In genomic region chr1:30538906-30539855, GRCh38 we compare ENCODE assay signal across 15 cellular contexts.
DNase-seq lines count a peak whose midpoint lies in the region; ATAC-seq and TF ChIP-seq lines count a peak whose summit lies in the region.
"Had no signal": no experiment of that assay in that cellular context is flagged by ENCODE, and none has a peak within 500 bp of the region (broad histone marks: within the 10 kb centered on the region; RNA-seq: fewer than 3 reads in every experiment).

No MANE protein-coding gene starts in this region.

- POLR2A ChIA-PET in activated CD4-positive, alpha-beta memory T cell treated with anti-CD3 and anti-CD28 coated beads, Interleukin-2, amount 10 ng/mL, durations not matched to agents 7 days and 5 days (lab: Charles Lee): no interaction called here
- POLR2A ChIA-PET in activated CD4-positive, alpha-beta memory T cell treated with anti-CD3 and anti-CD28 coated beads for 36 hours (lab: Charles Lee): no interaction called here
- POLR2A ChIA-PET in CD8-positive, alpha-beta memory T cell (lab: Charles Lee): no interaction called here
- POLR2A ChIA-PET in CD4-positive, alpha-beta memory T cell (lab: Charles Lee; ENCODE audit: partially characterized antibody): no interaction called here

- H3K27ac Mint-ChIP-seq in activated CD4-positive, alpha-beta memory T cell treated with anti-CD3 and anti-CD28 coated beads, Interleukin-2, amount 10 ng/mL, durations not matched to agents 7 days and 5 days: no peak overlapping the region
- no peak overlapping the region for H3K27ac Mint-ChIP-seq in activated CD4-positive, alpha-beta memory T cell treated with anti-CD3 and anti-CD28 coated beads for 36 hours
- H3K27ac Mint-ChIP-seq in GM23338 (no peak overlapping the region), osteocyte (ENCODE audit: unreplicated experiment) (no peak overlapping the region)
- no peak overlapping the region for H3K27ac Mint-ChIP-seq in CD8-positive, alpha-beta memory T cell
- no peak overlapping the region for H3K27ac Mint-ChIP-seq in CD4-positive, alpha-beta memory T cell
- H3K27ac Mint-ChIP-seq: CD4-positive, CD25-positive, alpha-beta regulatory T cell; HFFc6 had no signal

- H3K27ac ChIP-seq in GM23338 (ENCODE audit: low read depth): no peak overlapping the region
- no peak overlapping the region for H3K27ac ChIP-seq in CD8-positive, alpha-beta memory T cell (ENCODE audit: low read depth, low read length)
- no peak overlapping the region for H3K27ac ChIP-seq in CD4-positive, alpha-beta memory T cell (ENCODE audit: low read depth, low read length)
- H3K27ac ChIP-seq: BLaER1 treated with 17β-estradiol and CSF1 and Interleukin-3, amounts not matched to agents 10 nM and 100 nM had no signal

- H2AFZ ChIP-seq in GM23338: no peak overlapping the region

- no peak overlapping the region for H3K4me2 ChIP-seq in GM23338
- H3K4me2 ChIP-seq: BLaER1 treated with 17β-estradiol and CSF1 and Interleukin-3, amounts not matched to agents 10 nM and 100 nM had no signal

- TF ChIP-seq CTCF in GM23338 (conservative IDR thresholded peaks at IDR 0.05; ENCODE audit: low read depth in 2 of 2): no peak
- no peak for TF ChIP-seq CTCF in osteocyte (IDR thresholded peaks at IDR 0.05)

- H3K4me1 Mint-ChIP-seq in activated CD4-positive, alpha-beta memory T cell treated with anti-CD3 and anti-CD28 coated beads, Interleukin-2, amount 10 ng/mL, durations not matched to agents 7 days and 5 days: no peaks in the 10 kb centered on the region
- no peaks in the 10 kb centered on the region for H3K4me1 Mint-ChIP-seq in activated CD4-positive, alpha-beta memory T cell treated with anti-CD3 and anti-CD28 coated beads for 36 hours (ENCODE audit: low read depth)
- H3K4me1 Mint-ChIP-seq in GM23338 (0 out of 3 replicates have a peak, but pooled peaks cover 4% of the 10 kb centered on the region), osteocyte (ENCODE audit: unreplicated experiment) (no peaks in the 10 kb centered on the region)
- no peaks in the 10 kb centered on the region for H3K4me1 Mint-ChIP-seq in CD8-positive, alpha-beta memory T cell
- no peaks in the 10 kb centered on the region for H3K4me1 Mint-ChIP-seq in CD4-positive, alpha-beta memory T cell
- H3K4me1 Mint-ChIP-seq: CD4-positive, CD25-positive, alpha-beta regulatory T cell had no signal

- H3K9me3 Mint-ChIP-seq in activated CD4-positive, alpha-beta memory T cell treated with anti-CD3 and anti-CD28 coated beads, Interleukin-2, amount 10 ng/mL, durations not matched to agents 7 days and 5 days: no peaks in the 10 kb centered on the region
- no peaks in the 10 kb centered on the region for H3K9me3 Mint-ChIP-seq in activated CD4-positive, alpha-beta memory T cell treated with anti-CD3 and anti-CD28 coated beads for 36 hours
- H3K9me3 Mint-ChIP-seq in GM23338 (peaks cover 13% of the 10 kb centered on the region), osteocyte (ENCODE audit: unreplicated experiment) (no peaks in the 10 kb centered on the region)
- peaks cover 0 to 2% (median 0%) of the 10 kb centered on the region in 5 donors for H3K9me3 Mint-ChIP-seq in CD8-positive, alpha-beta memory T cell
- peaks cover 0 to 1% (median 0%) of the 10 kb centered on the region in 8 donors for H3K9me3 Mint-ChIP-seq in CD4-positive, alpha-beta memory T cell

- H3K36me3 ChIP-seq in GM23338 (ENCODE audit: insufficient read depth): no peaks in the 10 kb centered on the region
- no peaks in the 10 kb centered on the region for H3K36me3 ChIP-seq in CD8-positive, alpha-beta memory T cell (ENCODE audit: insufficient read depth, low read length)
- no peaks in the 10 kb centered on the region for H3K36me3 ChIP-seq in CD4-positive, alpha-beta memory T cell (ENCODE audit: insufficient read depth, low read length)
- H3K36me3 ChIP-seq: BLaER1 treated with 17β-estradiol and CSF1 and Interleukin-3, amounts not matched to agents 10 nM and 100 nM; HAP-1 had no signal

- peak; percentile 10 for DNase-seq in activated CD4-positive, alpha-beta memory T cell treated with anti-CD3 and anti-CD28 coated beads, Interleukin-2, amount 10 ng/mL, durations not matched to agents 7 days and 5 days
- no peak for DNase-seq in activated CD4-positive, alpha-beta memory T cell treated with anti-CD3 and anti-CD28 coated beads for 36 hours
- no peak for DNase-seq in GM23338 (ENCODE audit: low spot score)
- DNase-seq in islet precursor cell: peak; percentile 40
- peak; percentile 76 for DNase-seq in osteocyte (ENCODE audit: extremely low spot score, unreplicated experiment)
- DNase-seq in left cardiac atrium: no peak
- DNase-seq in CD8-positive, alpha-beta memory T cell: no peak
- no peak for DNase-seq in CD4-positive, alpha-beta memory T cell
- DNase-seq: 8988T; CD4-positive, CD25-positive, alpha-beta regulatory T cell; DMS79; HFFc6 had no signal

- H3K4me3 ChIP-seq in GM23338: no peak overlapping the region
- no peak overlapping the region for H3K4me3 ChIP-seq in CD8-positive, alpha-beta memory T cell (ENCODE audit: low read length)
- H3K4me3 ChIP-seq in CD4-positive, alpha-beta memory T cell (ENCODE audit: low read length in 2 of 2): no peak overlapping the region
- H3K4me3 ChIP-seq: BLaER1 treated with 17β-estradiol and CSF1 and Interleukin-3, amounts not matched to agents 10 nM and 100 nM; GM12878; HAP-1 had no signal

- CTCF ChIA-PET in activated CD4-positive, alpha-beta memory T cell treated with anti-CD3 and anti-CD28 coated beads, Interleukin-2, amount 10 ng/mL, durations not matched to agents 7 days and 5 days (lab: Charles Lee): no interaction called here
- CTCF ChIA-PET in activated CD4-positive, alpha-beta memory T cell treated with anti-CD3 and anti-CD28 coated beads for 36 hours (lab: Charles Lee): no interaction called here
- CTCF ChIA-PET in CD8-positive, alpha-beta memory T cell (lab: Charles Lee): no interaction called here
- CTCF ChIA-PET in CD4-positive, alpha-beta memory T cell (lab: Charles Lee; ENCODE audit: partially characterized antibody): no interaction called here

- no peaks in the 10 kb centered on the region for H3F3A ChIP-seq in GM23338 (replicated peaks; ENCODE audit: low read depth)

- intact Hi-C loops in activated CD4-positive, alpha-beta memory T cell treated with anti-CD3 and anti-CD28 coated beads for 36 hours (cut with micrococcal nuclease): no loop called here
- intact Hi-C loops in left cardiac atrium (cut with DNase I): no loop called here
- intact Hi-C loops in CD4-positive, alpha-beta memory T cell (cut with micrococcal nuclease): no loop called here

- H3K9me2 ChIP-seq in GM23338 (ENCODE audit: insufficient read depth): 0 out of 2 replicates have a peak, but pooled peaks cover 3% of the 10 kb centered on the region

- no peaks in the 10 kb centered on the region for H3K36me3 Mint-ChIP-seq in activated CD4-positive, alpha-beta memory T cell treated with anti-CD3 and anti-CD28 coated beads, Interleukin-2, amount 10 ng/mL, durations not matched to agents 7 days and 5 days (ENCODE audit: low read depth)
- no peaks in the 10 kb centered on the region for H3K36me3 Mint-ChIP-seq in activated CD4-positive, alpha-beta memory T cell treated with anti-CD3 and anti-CD28 coated beads for 36 hours
- H3K36me3 Mint-ChIP-seq in GM23338 (ENCODE audit: low read depth) (peaks cover 4% of the 10 kb centered on the region; the same call in 2 of the 3 replicates), osteocyte (ENCODE audit: unreplicated experiment) (no peaks in the 10 kb centered on the region)
- no peaks in the 10 kb centered on the region for H3K36me3 Mint-ChIP-seq in CD8-positive, alpha-beta memory T cell
- H3K36me3 Mint-ChIP-seq in CD4-positive, alpha-beta memory T cell: no peaks in the 10 kb centered on the region
- H3K36me3 Mint-ChIP-seq: CD4-positive, CD25-positive, alpha-beta regulatory T cell had no signal

- H3K4me1 ChIP-seq in GM23338 (ENCODE audit: insufficient read depth): no peaks in the 10 kb centered on the region
- no peaks in the 10 kb centered on the region for H3K4me1 ChIP-seq in CD8-positive, alpha-beta memory T cell (ENCODE audit: insufficient read depth, low read length)
- no peaks in the 10 kb centered on the region for H3K4me1 ChIP-seq in CD4-positive, alpha-beta memory T cell (ENCODE audit: insufficient read depth, low read length)
- H3K4me1 ChIP-seq: HAP-1 had no signal

- no peaks in the 10 kb centered on the region for H3K79me2 ChIP-seq in GM23338 (replicated peaks; ENCODE audit: insufficient read depth)

- peaks cover 3% of the 10 kb centered on the region for H3K27me3 Mint-ChIP-seq in activated CD4-positive, alpha-beta memory T cell treated with anti-CD3 and anti-CD28 coated beads, Interleukin-2, amount 10 ng/mL, durations not matched to agents 7 days and 5 days
- H3K27me3 Mint-ChIP-seq in activated CD4-positive, alpha-beta memory T cell treated with anti-CD3 and anti-CD28 coated beads for 36 hours: peaks cover 1% of the 10 kb centered on the region
- peaks cover 5% of the 10 kb centered on the region for H3K27me3 Mint-ChIP-seq in GM23338 (ENCODE audit: insufficient read depth, low read depth, poor library complexity)
- no peaks in the 10 kb centered on the region for H3K27me3 Mint-ChIP-seq in osteocyte (ENCODE audit: unreplicated experiment)
- peaks cover 1 to 3% of the 10 kb centered on the region in 2 donors for H3K27me3 Mint-ChIP-seq in CD8-positive, alpha-beta memory T cell
- peaks cover 0 to 5% of the 10 kb centered on the region in 2 donors for H3K27me3 Mint-ChIP-seq in CD4-positive, alpha-beta memory T cell
- H3K27me3 Mint-ChIP-seq: CD4-positive, CD25-positive, alpha-beta regulatory T cell had no signal

- no peak overlapping the region for H3K4me3 Mint-ChIP-seq in activated CD4-positive, alpha-beta memory T cell treated with anti-CD3 and anti-CD28 coated beads, Interleukin-2, amount 10 ng/mL, durations not matched to agents 7 days and 5 days
- no peak overlapping the region for H3K4me3 Mint-ChIP-seq in activated CD4-positive, alpha-beta memory T cell treated with anti-CD3 and anti-CD28 coated beads for 36 hours
- no peak overlapping the region for H3K4me3 Mint-ChIP-seq in GM23338
- H3K4me3 Mint-ChIP-seq in osteocyte (ENCODE audit: unreplicated experiment): no peak overlapping the region
- no peak overlapping the region for H3K4me3 Mint-ChIP-seq in CD8-positive, alpha-beta memory T cell
- H3K4me3 Mint-ChIP-seq in CD4-positive, alpha-beta memory T cell: no peak overlapping the region
- H3K4me3 Mint-ChIP-seq: CD4-positive, CD25-positive, alpha-beta regulatory T cell; HFFc6 had no signal

- H4K20me1 ChIP-seq in GM23338 (replicated peaks; ENCODE audit: insufficient read depth): no peaks in the 10 kb centered on the region
- H4K20me1 ChIP-seq: BLaER1 treated with 17β-estradiol and CSF1 and Interleukin-3, amounts not matched to agents 10 nM and 100 nM had no signal

- no peaks in the 10 kb centered on the region for H3K9me3 ChIP-seq in CD8-positive, alpha-beta memory T cell (ENCODE audit: low read length)
- H3K9me3 ChIP-seq in CD4-positive, alpha-beta memory T cell (ENCODE audit: control insufficient read depth in 1 of 2, low read length in 2 of 2): no peaks in the 10 kb centered on the region
- H3K9me3 ChIP-seq: HAP-1 had no signal

- peak; percentile 31; the same call in 2 of the 3 replicates for ATAC-seq in GM23338
- ATAC-seq in left cardiac atrium: no peak
- ATAC-seq: GM12878 had no signal

- H3K27me3 ChIP-seq in GM23338 (ENCODE audit: insufficient read depth): no peaks in the 10 kb centered on the region
- no peaks in the 10 kb centered on the region for H3K27me3 ChIP-seq in CD8-positive, alpha-beta memory T cell (ENCODE audit: insufficient read depth, low read length, poor library complexity, severe bottlenecking)
- no peaks in the 10 kb centered on the region for H3K27me3 ChIP-seq in CD4-positive, alpha-beta memory T cell (ENCODE audit: insufficient read depth, low read length)
- H3K27me3 ChIP-seq: BLaER1 treated with 17β-estradiol and CSF1 and Interleukin-3, amounts not matched to agents 10 nM and 100 nM had no signal

Comparison
In these comparisons a context has a peak if more than half of its experiments do, and no peak if none do; other contexts are left out.
1. DNase-seq: peak in activated CD4-positive, alpha-beta memory T cell treated with anti-CD3 and anti-CD28 coated beads, Interleukin-2, amount 10 ng/mL, durations not matched to agents 7 days and 5 days (single experiment), islet precursor cell (single experiment) and osteocyte (single experiment); none in activated CD4-positive, alpha-beta memory T cell treated with anti-CD3 and anti-CD28 coated beads for 36 hours (single experiment), GM23338 (single experiment), left cardiac atrium (single experiment), CD8-positive, alpha-beta memory T cell (0 of 5) and CD4-positive, alpha-beta memory T cell (0 of 5).